In genomic region chr4:3709846-3710441, GRCh38 we compare ENCODE assay signal across 18 cellular contexts. TPM values are rescaled to one million over a fixed set of nuclear protein-coding genes. Genes with fewer than 3 reads are reported as not detected.
DNase-seq lines count a peak whose midpoint lies in the region; ATAC-seq, FAIRE-seq and TF ChIP-seq lines count a peak whose summit lies in the region.
"Had no signal": no experiment of that assay in that cellular context is flagged by ENCODE, and none has a peak within 500 bp of the region (broad histone marks: within the 10 kb centered on the region; RNA-seq: fewer than 3 reads in every experiment).

No MANE protein-coding gene starts in this region.

- no peaks in the 10 kb centered on the region for H3K79me2 ChIP-seq in H1 (ENCODE audit: control insufficient read depth in 1 of 2, insufficient read depth in 2 of 2, low read length in 2 of 2)

- no peak overlapping the region for H2BK5ac ChIP-seq in H1 (ENCODE audit: low read depth, low read length)

- peaks cover 0 to 9% of the 10 kb centered on the region in 2 experiments for H4K20me1 ChIP-seq in H1 (replicated peaks in 1 of 2; ENCODE audit: control insufficient read depth in 1 of 2, insufficient read depth in 2 of 2, low read length in 2 of 2)

- H2AFZ ChIP-seq in H1 (ENCODE audit: low read length) = no peak overlapping the region

- H3K27ac ChIP-seq in body of pancreas = no peak overlapping the region
- H3K27ac ChIP-seq in H1 (ENCODE audit: low read depth, low read length) = no peak overlapping the region
- H3K27ac ChIP-seq in right lobe of liver = no peak overlapping the region
- H3K27ac ChIP-seq: SJCRH30 had no signal

- no peak overlapping the region for H3K9ac ChIP-seq in H1 (replicated peaks in 1 of 4; ENCODE audit: extremely low read depth in 1 of 4, low read depth in 3 of 4, low read length in 3 of 4)

- H2BK12ac ChIP-seq in H1 (ENCODE audit: low read depth, low read length) = no peak overlapping the region; the same call in 1 of the 2 replicates

- TF ChIP-seq CTCF in body of pancreas (IDR thresholded peaks at IDR 0.05) (no peak), H1 (IDR thresholded peaks at IDR 0.05; ENCODE audit: control extremely low read depth in 1 of 3, insufficient read depth in 1 of 3, low read depth in 1 of 3, low read length in 3 of 3) (no peak), right lobe of liver (IDR thresholded peaks at IDR 0.05) (no peak)

- H2BK120ac ChIP-seq in H1 (replicated peaks; ENCODE audit: low read depth, low read length) = no peak overlapping the region

- no peak overlapping the region for H3K56ac ChIP-seq in H1 (replicated peaks; ENCODE audit: insufficient read length, low read depth, low read length)

- no peaks in the 10 kb centered on the region for H3K27me3 ChIP-seq in body of pancreas
- H3K27me3 ChIP-seq in H1 (replicated peaks in 1 of 4; ENCODE audit: control insufficient read depth in 3 of 4, extremely low read depth in 1 of 4, insufficient read depth in 3 of 4, low read length in 3 of 4) = no peaks in the 10 kb centered on the region; a peak in 2 of 7 replicates
- H3K27me3 ChIP-seq in right lobe of liver = no peaks in the 10 kb centered on the region
- H3K27me3 ChIP-seq: SJCRH30 had no signal

- no peak for TF ChIP-seq RAD21 in H1 (IDR thresholded peaks at IDR 0.05 in 1 of 2, conservative IDR thresholded peaks at IDR 0.05 in 1 of 2; ENCODE audit: low read depth in 2 of 2, low read length in 2 of 2)

- H3K4me3 ChIP-seq in body of pancreas (no peak overlapping the region), H1 (ENCODE audit: extremely low read depth in 1 of 4, insufficient read depth in 2 of 4, low read depth in 3 of 4, low read length in 4 of 4) (no peak overlapping the region), right lobe of liver (no peak overlapping the region)
- H3K4me3 ChIP-seq: SJCRH30 had no signal

- peak in 3 of 4 donors; percentile 16 to 33 (median 20) for DNase-seq in body of pancreas
- DNase-seq in H1 (ENCODE audit: low read depth in 1 of 2, low spot score in 2 of 2) = no peak
- DNase-seq in right lobe of liver = peak in 2 of 3 donors; percentile 21 to 49
- peak; percentile 64 for DNase-seq in posterior vena cava (ENCODE audit: low spot score)
- no peak for DNase-seq in Ammon's horn (ENCODE audit: low spot score)
- DNase-seq in hypothalamus (lab: John Stamatoyannopoulos, UW) = no peak
- DNase-seq in CD1c-positive myeloid dendritic cell (ENCODE audit: extremely low spot score) = no peak
- DNase-seq: DND-41, HCEC 1CT, KBM-7, NCI-H1417 treated with DMSO at 0.1 percent for 48 hours, NCI-H2029, NCI-H2171, NCI-H446 treated with DMSO at 0.1 percent for 48 hours, RPMI8226 had no signal

- ATAC-seq in body of pancreas = peak; percentile 15
- ATAC-seq in right lobe of liver = peak in 2 of 4 donors; percentile 24 to 27
- no peak for ATAC-seq in HG03565 (IDR thresholded peaks at IDR 0.05; ENCODE audit: unreplicated experiment)

- intact Hi-C loops in body of pancreas (cut with DNase I) (no loop called here), right lobe of liver (cut with DNase I) (no loop called here), posterior vena cava (cut with DNase I) (no loop called here)

- CTCF ChIA-PET in H1 (lab: Charles Lee; ENCODE audit: partially characterized antibody) = interaction anchor here (0.7 to 2.0 kb wide), 2 partner anchors 38 to 55 kb away, joined by 4 to 6 read pairs; no protein-coding TSS in a partner anchor

- TF ChIP-seq POLR2A in body of pancreas (IDR thresholded peaks at IDR 0.05) (no peak), H1 (IDR thresholded peaks at IDR 0.05; ENCODE audit: control extremely low read depth in 1 of 2, low read depth in 2 of 2, low read length in 2 of 2) (no peak), right lobe of liver (IDR thresholded peaks at IDR 0.05) (no peak)

- no peaks in the 10 kb centered on the region for H3K79me1 ChIP-seq in H1 (ENCODE audit: low read depth, low read length)

- H4K8ac ChIP-seq in H1 (ENCODE audit: extremely low read depth, insufficient read depth, low read length) = no peak overlapping the region

- no peak overlapping the region for H3K4ac ChIP-seq in H1 (replicated peaks; ENCODE audit: insufficient read length, low read depth, low read length)

- FAIRE-seq in H1 (lab: Jason Lieb, UNC) = no peak
- FAIRE-seq: G401.6 had no signal

- no peak overlapping the region for H3K14ac ChIP-seq in H1 (ENCODE audit: insufficient read length)

- H4K91ac ChIP-seq in H1 (replicated peaks; ENCODE audit: insufficient read length, low read length) = no peak overlapping the region

- H2BK15ac ChIP-seq in H1 (ENCODE audit: low read length) = no peak overlapping the region

- no peak overlapping the region for H3K4me2 ChIP-seq in H1 (ENCODE audit: insufficient read depth in 1 of 2, low read depth in 2 of 2, low read length in 2 of 2)

- peaks cover 10% of the 10 kb centered on the region for H3K4me1 ChIP-seq in body of pancreas
- H3K4me1 ChIP-seq in H1 (replicated peaks in 1 of 4; ENCODE audit: control insufficient read depth in 3 of 4, insufficient read depth in 4 of 4, low read length in 3 of 4) = no peaks in the 10 kb centered on the region; a peak in 1 of 7 replicates
- no peaks in the 10 kb centered on the region for H3K4me1 ChIP-seq in right lobe of liver

- 61 to 67% methylated on average over 1 to 18 of the region's 18 CpGs for WGBS in body of pancreas, 2 donors
- WGBS in H1 (ENCODE audit: extremely low coverage in 1 of 2, insufficient coverage in 1 of 2, insufficient read length in 1 of 2, insufficient replicate concordance in 2 of 2, low coverage in 1 of 2, low lambda C conversion rate in 2 of 2, missing lambda C conversion rate in 1 of 2), 2 experiments = 94% methylated on average over 18 of the region's 18 CpGs; no CpG with 5 or more reads in 1 of the 2 experiments
- WGBS in right lobe of liver (ENCODE audit: insufficient coverage, low coverage, low lambda C conversion rate, missing lambda C conversion rate) = 14% methylated on average over 5 of the region's 18 CpGs

- no peak overlapping the region for H3K23ac ChIP-seq in H1 (ENCODE audit: insufficient read length)

- H3K18ac ChIP-seq in H1 (ENCODE audit: extremely low read depth, low read length) = peak overlapping the region; percentile 60; the same call in 1 of the 2 replicates

- H3K9me3 ChIP-seq in body of pancreas = no peaks in the 10 kb centered on the region
- no peaks in the 10 kb centered on the region for H3K9me3 ChIP-seq in H1 (ENCODE audit: insufficient read depth in 2 of 2, low read depth in 1 of 2, low read length in 1 of 2)
- H3K9me3 ChIP-seq in right lobe of liver = no peaks in the 10 kb centered on the region
- H3K9me3 ChIP-seq: SJCRH30 had no signal

- POLR2A ChIA-PET in H1 (lab: Charles Lee; ENCODE audit: partially characterized antibody) = no interaction called here

- no peaks in the 10 kb centered on the region for H3K36me3 ChIP-seq in body of pancreas (replicated peaks in 1 of 2; ENCODE audit: insufficient read depth in 1 of 2, low read depth in 2 of 2)
- no peaks in the 10 kb centered on the region for H3K36me3 ChIP-seq in H1 (ENCODE audit: control insufficient read depth in 2 of 4, insufficient read depth in 4 of 4, low read length in 3 of 4)
- no peaks in the 10 kb centered on the region for H3K36me3 ChIP-seq in right lobe of liver
- H3K36me3 ChIP-seq: SJCRH30 had no signal

- peaks cover 9% of the 10 kb centered on the region; the same call in 1 of the 2 replicates for H3K23me2 ChIP-seq in H1 (ENCODE audit: low read depth, low read length)

- H2AK5ac ChIP-seq in H1 (ENCODE audit: low read depth, low read length) = no peak overlapping the region

- TF ChIP-seq EP300 in H1 (IDR thresholded peaks at IDR 0.05; ENCODE audit: borderline replicate concordance in 1 of 2, low read depth in 2 of 2, low read length in 2 of 2) = no peak

- no peak overlapping the region for H2BK20ac ChIP-seq in H1 (ENCODE audit: low read length)

- no peak overlapping the region for H4K5ac ChIP-seq in H1 (ENCODE audit: insufficient read length, low read depth, low read length)

TF ChIP-seq in H1, 55 proteins besides CTCF, POLR2A, EP300 and RAD21 (continues in another document):
- TF ChIP-seq CTBP2 (IDR thresholded peaks at IDR 0.05; ENCODE audit: borderline replicate concordance, insufficient read depth, insufficient read length, low read length) (no peak), SP2 (IDR thresholded peaks at IDR 0.05; ENCODE audit: low read length) (no peak), E2F6 (IDR thresholded peaks at IDR 0.05) (no peak), BCL11A (IDR thresholded peaks at IDR 0.05; ENCODE audit: low read depth in 2 of 2, low read length in 2 of 2) (no peak), KDM4A (IDR thresholded peaks at IDR 0.05; ENCODE audit: low read depth, low read length, severe bottlenecking) (no peak), ATF2 (IDR thresholded peaks at IDR 0.05; ENCODE audit: low read length) (no peak)

RNA-seq across cellular contexts. Expression of gene ADRA2C, which starts 56.2 kb away (rescaled TPM):
- total RNA-seq in body of pancreas (10 to 100 TPM in 1 of 2 donors, 1 to 10 TPM in 1; 6.7 to 10.5 TPM), right lobe of liver (under 1 TPM in 5 of 6 experiments, not detected in 1; 0.17 to 0.81 (median 0.65) TPM), posterior vena cava (10 to 100 TPM; 56.4 to 61.5 TPM)
- total RNA-seq in H1 (2021; fragmentation: NEBNext Ultra II Directional; extraction: Animal tissue kit (Norgen Biotek cat#: 25700)) = 13.8 and 14.8 TPM in 2 replicates
- polyA plus RNA-seq in H1 (2011; rRNA removed) = 14.6 and 27.3 TPM in 2 replicates
- 15.1 TPM for polyA plus RNA-seq in H1 (2011; cell fraction: cytosol; rRNA removed)
- 35.4 TPM for polyA plus RNA-seq in H1 (2011; cell fraction: nucleus; rRNA removed)
- polyA plus RNA-seq in H1 (2012, experiment 1 of 2) = 4.8 to 12.3 TPM (median 11.4 TPM) in 4 replicates
- 5.9 TPM for polyA plus RNA-seq in H1 (2012, experiment 2 of 2)
- polyA plus RNA-seq in H1 (2013, experiment 1 of 2) = 9.6 TPM
- polyA plus RNA-seq in H1 (2013, experiment 2 of 2) = 8.5 TPM
- 10.0 and 12.3 TPM in 2 replicates for polyA minus RNA-seq in H1 (2011; rRNA and poly(A)+ RNA removed)
- 11.6 TPM for polyA minus RNA-seq in H1 (2011; cell fraction: cytosol; rRNA and poly(A)+ RNA removed)
- 16.3 TPM for polyA minus RNA-seq in H1 (2011; cell fraction: nucleus; rRNA and poly(A)+ RNA removed)

Comparison
In these comparisons a context has a peak if more than half of its experiments do, and no peak if none do; other contexts are left out.
1. DNase-seq: peak in body of pancreas (3 of 4), right lobe of liver (2 of 3) and posterior vena cava (single experiment); none in H1 (0 of 2), Ammon's horn (single experiment), hypothalamus (0 of 51) and CD1c-positive myeloid dendritic cell (single experiment).